ENCODE assay signal across 12 cellular contexts in the genomic region with DNA sequence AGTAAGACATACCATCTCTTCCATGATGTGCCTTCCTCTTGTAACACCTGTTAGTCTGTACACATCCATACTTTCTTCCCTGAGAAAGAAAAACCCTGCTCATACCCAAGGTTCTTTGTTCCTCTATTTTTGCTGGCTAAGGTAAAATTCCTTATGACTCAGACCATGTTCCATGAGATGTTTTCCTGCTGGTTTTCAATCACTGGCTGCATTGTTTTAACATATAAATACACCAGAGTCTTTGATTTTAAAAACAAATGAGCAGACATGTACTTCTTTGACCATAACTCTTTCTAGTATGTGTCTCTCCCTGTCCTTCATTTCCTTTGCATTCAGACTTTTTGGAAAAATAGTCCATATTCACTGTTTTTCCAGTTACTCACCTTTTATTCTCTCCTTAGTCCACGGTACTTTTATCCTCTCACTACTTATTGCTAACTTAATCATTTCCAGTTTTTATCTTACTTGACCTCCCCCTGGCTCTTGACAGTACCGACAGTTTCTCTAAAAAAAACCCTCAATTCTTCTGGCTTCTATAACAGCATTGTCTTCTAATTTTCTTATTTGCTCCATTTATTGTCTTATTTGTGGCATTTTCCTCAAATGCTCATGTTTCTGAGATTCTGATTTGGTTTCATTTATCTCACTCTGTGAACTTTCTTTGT. TPM values are rescaled to one million over a fixed set of nuclear protein-coding genes. Genes with fewer than 3 reads are reported as not detected.
DNase-seq lines count a peak whose midpoint lies in the region; ATAC-seq and TF ChIP-seq lines count a peak whose summit lies in the region.
"Had no signal": no experiment of that assay in that cellular context is flagged by ENCODE, and none has a peak within 500 bp of the region (broad histone marks: within the 10 kb centered on the region; RNA-seq: fewer than 3 reads in every experiment).

No MANE protein-coding gene starts in this region.

- ATAC-seq in gastroesophageal sphincter = no peak
- no peak for ATAC-seq in CD4-positive, alpha-beta T cell (ENCODE audit: poor library complexity)
- ATAC-seq: activated T-cell treated with anti-CD3 and anti-CD28 coated beads, Interleukin-2, amount 50 U/mL, for 4 hours had no signal

- DNase-seq in HT1080 (ENCODE audit: low read depth) (peak; percentile 81), SW480 (ENCODE audit: low spot score) (peak; percentile 42), stomach (no peak), NCI-H748 treated with DMSO at 0.1 percent for 48 hours (lab: John Stamatoyannopoulos, UW) (no peak), NCI-H1436 (lab: John Stamatoyannopoulos, UW) (no peak)
- no peak for DNase-seq in activated naive CD4-positive, alpha-beta T cell treated with anti-CD3 and anti-CD28 coated beads, Interleukin-2, amount 10 ng/mL, durations not matched to agents 7 days and 5 days
- no peak for DNase-seq in CD4-positive, alpha-beta T cell
- DNase-seq: activated T-cell treated with anti-CD3 and anti-CD28 coated beads, Interleukin-2, amount 50 U/mL, for 4 hours; NCI-H2029 treated with DMSO at 0.1 percent for 48 hours had no signal

- TF ChIP-seq EP300 in gastroesophageal sphincter (IDR thresholded peaks at IDR 0.05) (no peak), stomach (IDR thresholded peaks at IDR 0.05) (no peak)

- no peaks in the 10 kb centered on the region for H3K27me3 ChIP-seq in gastroesophageal sphincter
- no peaks in the 10 kb centered on the region for H3K27me3 ChIP-seq in stomach
- no peaks in the 10 kb centered on the region for H3K27me3 ChIP-seq in CD4-positive, alpha-beta T cell (ENCODE audit: control insufficient read depth, insufficient read depth, low read length)

- TF ChIP-seq CTCF in gastroesophageal sphincter (IDR thresholded peaks at IDR 0.05) = no peak
- TF ChIP-seq CTCF in stomach (IDR thresholded peaks at IDR 0.05) = no peak
- TF ChIP-seq CTCF in CD4-positive, alpha-beta T cell (IDR thresholded peaks at IDR 0.05) = no peak

- H3K4me1 Mint-ChIP-seq in activated naive CD4-positive, alpha-beta T cell treated with anti-CD3 and anti-CD28 coated beads, Interleukin-2, amount 10 ng/mL, durations not matched to agents 7 days and 5 days = peaks cover 35% of the 10 kb centered on the region
- H3K4me1 Mint-ChIP-seq in CD4-positive, alpha-beta T cell (ENCODE audit: low read depth) = peaks cover 26% of the 10 kb centered on the region

- H3K27me3 Mint-ChIP-seq in activated naive CD4-positive, alpha-beta T cell treated with anti-CD3 and anti-CD28 coated beads, Interleukin-2, amount 10 ng/mL, durations not matched to agents 7 days and 5 days = no peaks in the 10 kb centered on the region
- H3K27me3 Mint-ChIP-seq in CD4-positive, alpha-beta T cell = no peaks in the 10 kb centered on the region
- H3K27me3 Mint-ChIP-seq: dendritic cell treated with granulocyte-macrophage colony-stimulating factor and Interleukin-4, amounts not matched to agents 40 ng/mL and 50 ng/mL, for 4 days had no signal

- no peak overlapping the region for H3K4me3 Mint-ChIP-seq in activated naive CD4-positive, alpha-beta T cell treated with anti-CD3 and anti-CD28 coated beads, Interleukin-2, amount 10 ng/mL, durations not matched to agents 7 days and 5 days
- H3K4me3 Mint-ChIP-seq in CD4-positive, alpha-beta T cell = no peak overlapping the region
- H3K4me3 Mint-ChIP-seq: activated T-cell treated with anti-CD3 and anti-CD28 coated beads, Interleukin-2, amount 50 U/mL, for 4 hours; dendritic cell treated with granulocyte-macrophage colony-stimulating factor and Interleukin-4, amounts not matched to agents 40 ng/mL and 50 ng/mL, for 4 days had no signal

- H3K9me3 Mint-ChIP-seq in activated naive CD4-positive, alpha-beta T cell treated with anti-CD3 and anti-CD28 coated beads, Interleukin-2, amount 10 ng/mL, durations not matched to agents 7 days and 5 days = no peaks in the 10 kb centered on the region
- no peaks in the 10 kb centered on the region for H3K9me3 Mint-ChIP-seq in CD4-positive, alpha-beta T cell
- H3K9me3 Mint-ChIP-seq: activated T-cell treated with anti-CD3 and anti-CD28 coated beads, Interleukin-2, amount 50 U/mL, for 4 hours; dendritic cell treated with granulocyte-macrophage colony-stimulating factor and Interleukin-4, amounts not matched to agents 40 ng/mL and 50 ng/mL, for 4 days had no signal

- H3K27ac Mint-ChIP-seq in activated naive CD4-positive, alpha-beta T cell treated with anti-CD3 and anti-CD28 coated beads, Interleukin-2, amount 10 ng/mL, durations not matched to agents 7 days and 5 days = no peak overlapping the region
- no peak overlapping the region for H3K27ac Mint-ChIP-seq in CD4-positive, alpha-beta T cell
- H3K27ac Mint-ChIP-seq: dendritic cell treated with granulocyte-macrophage colony-stimulating factor and Interleukin-4, amounts not matched to agents 40 ng/mL and 50 ng/mL, for 4 days had no signal

- H3K27ac ChIP-seq in gastroesophageal sphincter (peak overlapping the region in 3 of 4 donors; percentile 48 to 100 (median 96)), stomach (peak overlapping the region in 3 of 5 donors; percentile 29 to 49 (median 32))
- no peak overlapping the region for H3K27ac ChIP-seq in CD4-positive, alpha-beta T cell (ENCODE audit: low read depth, low read length)

- POLR2A ChIA-PET in CD4-positive, alpha-beta T cell (lab: Charles Lee) = no interaction called here

- no peaks in the 10 kb centered on the region for H3K9me3 ChIP-seq in gastroesophageal sphincter
- no peaks in the 10 kb centered on the region for H3K9me3 ChIP-seq in stomach
- H3K9me3 ChIP-seq in CD4-positive, alpha-beta T cell (ENCODE audit: control insufficient read depth, low read length) = no peaks in the 10 kb centered on the region

- CTCF ChIA-PET in activated naive CD4-positive, alpha-beta T cell treated with anti-CD3 and anti-CD28 coated beads, Interleukin-2, amount 10 ng/mL, durations not matched to agents 7 days and 5 days (lab: Charles Lee) = no interaction called here
- CTCF ChIA-PET in CD4-positive, alpha-beta T cell (lab: Charles Lee) = no interaction called here

- H3K4me1 ChIP-seq in gastroesophageal sphincter (peaks cover 19 to 80% (median 36%) of the 10 kb centered on the region in 3 donors), stomach (peaks cover 48 to 80% (median 70%) of the 10 kb centered on the region in 4 donors)

- TF ChIP-seq POLR2A in gastroesophageal sphincter (IDR thresholded peaks at IDR 0.05) = no peak
- no peak for TF ChIP-seq POLR2A in stomach (IDR thresholded peaks at IDR 0.05)

- H3K36me3 ChIP-seq in gastroesophageal sphincter = no peaks in the 10 kb centered on the region
- no peaks in the 10 kb centered on the region for H3K36me3 ChIP-seq in stomach

- intact Hi-C loops in stomach (cut with DNase I; ENCODE audit: low total_unique reads) = no loop called here
- intact Hi-C loops in CD4-positive, alpha-beta T cell (cut with DNase I, micrococcal nuclease) = loop anchor here (5.0 to 10.0 kb wide), 4 partner anchors 34 to 1303 kb away; a partner anchor contains a TSS

- H3K4me3 ChIP-seq in gastroesophageal sphincter = peak overlapping the region in 1 of 2 donors; percentile 6
- peak overlapping the region in 1 of 4 donors; percentile 94 for H3K4me3 ChIP-seq in stomach

- H3K36me3 Mint-ChIP-seq in activated naive CD4-positive, alpha-beta T cell treated with anti-CD3 and anti-CD28 coated beads, Interleukin-2, amount 10 ng/mL, durations not matched to agents 7 days and 5 days = peaks cover 3% of the 10 kb centered on the region
- H3K36me3 Mint-ChIP-seq in CD4-positive, alpha-beta T cell (ENCODE audit: low read depth) = peaks cover 10% of the 10 kb centered on the region

- 7 to 11% methylated on average over 2 of the region's 2 CpGs for WGBS in gastroesophageal sphincter (ENCODE audit: low coverage in 1 of 2), 2 donors
- WGBS in stomach, 5 donors = 12 to 26% (median 16%) methylated on average over 2 of the region's 2 CpGs

RNA-seq across cellular contexts. Expression of a gene that starts 4.3 kb away (rescaled TPM):
- 284 and 347 TPM in 2 replicates for total RNA-seq in HT1080 (2014; rRNA removed; shearing (Covaris generic))
- 291 and 338 TPM in 2 replicates for polyA plus RNA-seq in HT1080 (2015; cell fraction: cytosol; rRNA removed)
- polyA plus RNA-seq in HT1080 (2015; cell fraction: nucleus; rRNA removed) = 192 and 198 TPM in 2 replicates
- 100 to 1,000 TPM; 276 to 386 (median 317) TPM for total RNA-seq in gastroesophageal sphincter
- total RNA-seq in stomach = 100 to 1,000 TPM; 118 to 822 (median 195) TPM
- polyA plus RNA-seq in stomach = 100 to 1,000 TPM; 113 to 184 (median 135) TPM
- total RNA-seq in CD4-positive, alpha-beta T cell = 100 to 1,000 TPM; 162 to 177 TPM

RNA-seq across cellular contexts. Expression of a gene that starts 32.4 kb away (rescaled TPM):
- total RNA-seq in HT1080 (2014; rRNA removed; shearing (Covaris generic)) = 0.11 TPM in 1 of 2 replicates, not detected in the other
- polyA plus RNA-seq in HT1080 (2015; cell fraction: cytosol; rRNA removed) = 0.24 and 0.25 TPM in 2 replicates
- polyA plus RNA-seq in HT1080 (2015; cell fraction: nucleus; rRNA removed) = 0.05 and 0.24 TPM in 2 replicates
- total RNA-seq in gastroesophageal sphincter (under 1 TPM in 2 of 4 donors, not detected in 2; 0.62 to 0.96 TPM), stomach (under 1 TPM in 1 of 5 donors, not detected in 4; 0.18 TPM)
- not detected for polyA plus RNA-seq in stomach
- total RNA-seq in CD4-positive, alpha-beta T cell = not detected
- total RNA-seq: activated T-cell treated with anti-CD3 and anti-CD28 coated beads, Interleukin-2, amount 50 U/mL, for 4 hours; T-helper 2 cell treated with Interferon-gamma antibody and Interleukin-4, amounts not matched to agents 100 ng/mL and 5 ng/mL, for 36 hours had no signal

Comparison
In these comparisons a context has a peak if more than half of its experiments do, and no peak if none do; other contexts are left out.
1. DNase-seq: peak in HT1080 (single experiment) and SW480 (single experiment); none in stomach (single experiment), NCI-H748 treated with DMSO at 0.1 percent for 48 hours (single experiment), activated naive CD4-positive, alpha-beta T cell treated with anti-CD3 and anti-CD28 coated beads, Interleukin-2, amount 10 ng/mL, durations not matched to agents 7 days and 5 days (single experiment), CD4-positive, alpha-beta T cell (0 of 10) and NCI-H1436 (single experiment).